Comparison of ENCODE assay signal across 21 cellular contexts in the genomic region with DNA sequence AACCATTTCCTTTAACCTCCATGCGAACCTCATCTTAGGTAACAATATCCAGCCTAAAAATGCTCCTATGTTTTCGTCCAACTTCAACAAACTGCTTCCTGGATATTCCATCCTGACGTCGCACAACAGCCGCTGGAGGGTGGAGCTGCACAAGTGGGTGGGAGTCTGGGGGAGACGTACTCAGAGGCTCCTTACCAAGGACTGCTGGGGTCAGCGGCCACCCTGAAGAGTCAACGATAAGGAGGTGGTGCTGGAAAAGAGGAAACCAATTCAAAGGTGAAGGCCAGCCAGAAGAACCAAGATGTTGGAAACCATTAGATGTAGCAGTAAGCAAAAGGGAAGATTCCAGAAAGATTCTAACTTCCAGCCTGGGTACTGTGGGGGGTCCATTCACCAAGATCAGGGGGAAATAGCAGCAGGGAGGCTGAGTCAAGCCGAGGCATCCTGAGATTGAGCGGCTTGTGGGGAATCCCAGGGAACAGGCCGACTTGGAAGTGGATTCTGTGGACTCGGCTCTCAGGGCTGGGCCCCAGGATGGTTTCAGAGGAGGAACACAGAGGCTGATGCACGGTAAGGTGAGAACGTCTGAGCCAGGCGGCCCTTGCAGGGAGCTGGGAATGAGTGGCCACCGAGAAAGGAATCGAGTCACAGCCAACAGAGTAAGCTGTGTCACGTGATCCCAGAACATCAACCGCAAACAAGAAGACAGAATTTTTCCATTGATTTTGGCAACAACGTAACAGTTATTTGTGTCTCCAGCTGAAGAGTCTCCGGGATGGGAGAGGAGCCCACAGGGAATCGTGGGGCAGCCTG.
"Had no signal": no experiment of that assay in that cellular context is flagged by ENCODE, and none has a peak within 500 bp of the region (broad histone marks: within the 10 kb centered on the region; RNA-seq: fewer than 3 reads in every experiment).

No MANE protein-coding gene starts in this region.

- ATAC-seq: activated CD4-positive, CD25-positive, alpha-beta regulatory T cell treated with anti-CD3 and anti-CD28 coated beads, Interleukin-2, amount 50 U/mL, for 24 hours; activated CD8-positive, alpha-beta T cell treated with anti-CD3 and anti-CD28 coated beads for 36 hours; activated T-helper 17 cell treated with anti-CD3 and anti-CD28 coated beads, Interleukin-2, amount 50 U/mL, for 72 hours; PC-3 had no signal

- H3K27ac Mint-ChIP-seq: activated CD8-positive, alpha-beta T cell treated with anti-CD3 and anti-CD28 coated beads for 36 hours; activated naive CD4-positive, alpha-beta T cell treated with anti-CD3 and anti-CD28 coated beads for 36 hours; activated naive CD8-positive, alpha-beta T cell; activated T-helper 17 cell treated with anti-CD3 and anti-CD28 coated beads, Interleukin-2, amount 50 U/mL, for 72 hours; T-helper 1 cell treated with Interleukin-12 subunit alpha and Interleukin-12 subunit beta and Interleukin-4 antibody, amounts not matched to agents 30 μg/mL and 1 μg/mL, for 36 hours had no signal

- H3K27me3 Mint-ChIP-seq: brain had no signal

- H3K9me3 Mint-ChIP-seq: activated naive CD4-positive, alpha-beta T cell treated with anti-CD3 and anti-CD28 coated beads for 36 hours; activated T-helper 17 cell treated with anti-CD3 and anti-CD28 coated beads, Interleukin-2, amount 50 U/mL, for 72 hours; T-helper 1 cell treated with Interleukin-12 subunit alpha and Interleukin-12 subunit beta and Interleukin-4 antibody, amounts not matched to agents 30 μg/mL and 1 μg/mL, for 36 hours had no signal

- H3K36me3 Mint-ChIP-seq: activated naive CD8-positive, alpha-beta T cell; brain had no signal

- H3K4me3 Mint-ChIP-seq: activated CD8-positive, alpha-beta T cell treated with anti-CD3 and anti-CD28 coated beads for 36 hours; activated naive CD4-positive, alpha-beta T cell treated with anti-CD3 and anti-CD28 coated beads for 36 hours; activated naive CD8-positive, alpha-beta T cell; activated T-helper 17 cell treated with anti-CD3 and anti-CD28 coated beads, Interleukin-2, amount 50 U/mL, for 72 hours; brain; T-helper 1 cell treated with Interleukin-12 subunit alpha and Interleukin-12 subunit beta and Interleukin-4 antibody, amounts not matched to agents 30 μg/mL and 1 μg/mL, for 36 hours had no signal

- DNase-seq: activated CD4-positive, alpha-beta T cell treated with anti-CD3 and anti-CD28 coated beads for 4 hours; activated CD8-positive, alpha-beta T cell treated with anti-CD3 and anti-CD28 coated beads for 36 hours; activated gamma-delta T cell; activated naive CD4-positive, alpha-beta T cell treated with anti-CD3 and anti-CD28 coated beads for 36 hours; activated T-cell treated with anti-CD3 and anti-CD28 coated beads for 4 hours; activated T-cell treated with anti-CD3 and anti-CD28 coated beads, Interleukin-2, amount 50 U/mL, for 48 hours; amygdala; Kasumi-1; NCI-H1105 treated with DMSO at 0.1 percent for 48 hours; NCI-H1436 treated with DMSO at 0.1 percent for 48 hours; NCI-H187; NCI-H2081; NCI-H446; NCI-H524; PC-3; SHP77 treated with DMSO at 0.1 percent for 48 hours had no signal

- H3K4me1 Mint-ChIP-seq: activated T-helper 17 cell treated with anti-CD3 and anti-CD28 coated beads, Interleukin-2, amount 50 U/mL, for 72 hours had no signal
